ENCODE assay signal across 11 cellular contexts in the genomic region with DNA sequence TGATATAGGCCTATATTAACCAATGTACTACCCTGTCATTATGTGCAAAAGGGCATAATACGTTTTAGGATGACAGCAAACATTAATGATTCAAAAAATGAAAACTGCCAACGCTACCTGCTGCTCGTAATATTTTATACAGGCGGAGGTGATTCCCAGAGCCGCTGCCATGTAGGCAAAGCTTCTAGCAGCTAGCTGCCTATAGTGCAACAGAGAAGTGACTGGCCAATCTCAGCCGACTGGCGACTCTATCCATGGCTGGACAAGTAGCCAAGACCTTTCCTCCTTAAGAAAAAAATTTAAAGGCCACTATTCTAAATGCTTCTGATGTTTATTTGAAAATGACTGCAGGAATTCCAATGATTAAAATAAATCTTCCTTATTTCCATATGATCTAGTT. TPM values are rescaled to one million over a fixed set of nuclear protein-coding genes. Genes with fewer than 3 reads are reported as not detected.
DNase-seq lines count a peak whose midpoint lies in the region; ATAC-seq, FAIRE-seq and TF ChIP-seq lines count a peak whose summit lies in the region.
"Had no signal": no experiment of that assay in that cellular context is flagged by ENCODE, and none has a peak within 500 bp of the region (broad histone marks: within the 10 kb centered on the region; RNA-seq: fewer than 3 reads in every experiment).

No MANE protein-coding gene starts in this region.

- H3K9me3 Mint-ChIP-seq in osteocyte (ENCODE audit: unreplicated experiment): no peaks in the 10 kb centered on the region
- no peaks in the 10 kb centered on the region for H3K9me3 Mint-ChIP-seq in CD4-positive, alpha-beta T cell
- H3K9me3 Mint-ChIP-seq: activated naive CD4-positive, alpha-beta T cell treated with anti-CD3 and anti-CD28 coated beads, Interleukin-2, amount 50 U/mL, for 72 hours had no signal

- no peaks in the 10 kb centered on the region for H3K36me3 ChIP-seq in A673 (ENCODE audit: insufficient read depth, low read length, poor library complexity, severe bottlenecking)
- H3K36me3 ChIP-seq in adrenal gland (replicated peaks in 1 of 2): no peaks in the 10 kb centered on the region

- H3K4me3 ChIP-seq in A673 (ENCODE audit: low read depth, low read length, poor library complexity, severe bottlenecking) (peak overlapping the region; percentile 0), adrenal gland (peak overlapping the region in 2 of 4 donors; percentile 58 to 75), right cardiac atrium (ENCODE audit: low read length) (peak overlapping the region; percentile 94)

- no peaks in the 10 kb centered on the region for H3K9me3 ChIP-seq in A673 (ENCODE audit: low read depth, low read length, poor library complexity, severe bottlenecking)
- no peaks in the 10 kb centered on the region for H3K9me3 ChIP-seq in adrenal gland (replicated peaks in 1 of 3)
- H3K9me3 ChIP-seq in right cardiac atrium (ENCODE audit: control insufficient read depth, low read length): no peaks in the 10 kb centered on the region
- H3K9me3 ChIP-seq in CD4-positive, alpha-beta T cell (ENCODE audit: control insufficient read depth, low read length): no peaks in the 10 kb centered on the region

- BruUV-seq in A673 (replicated peaks; lab: Mats Ljungman, UMichigan): no TSS peak

- no peak for FAIRE-seq in frontal cortex (lab: Jason Lieb, UNC)

- intact Hi-C loops in A673 (cut with micrococcal nuclease; ENCODE audit: unreplicated experiment) (no loop called here), adrenal gland (cut with DNase I) (no loop called here), right cardiac atrium (cut with DNase I) (loop anchor here in 1 of 4 donors (5.0 to 10.0 kb wide), 2 partner anchors 44 to 73 kb away; no protein-coding TSS in a partner anchor)
- intact Hi-C loops in CD4-positive, alpha-beta T cell (cut with DNase I, micrococcal nuclease): loop anchor here in 1 of 2 experiments (5.0 kb wide), 1 partner anchor 51 kb away; no protein-coding TSS in a partner anchor

- no peak for DNase-seq in A673 (ENCODE audit: low spot score)
- DNase-seq in adrenal gland: peak in 4 of 7 donors; percentile 18 to 66 (median 34)
- peak in 2 of 3 donors; percentile 57 to 58 for DNase-seq in right cardiac atrium
- DNase-seq in osteocyte (ENCODE audit: extremely low spot score, unreplicated experiment): no peak
- no peak for DNase-seq in frontal cortex (ENCODE audit: low spot score in 2 of 2)
- DNase-seq in CD4-positive, alpha-beta T cell: no peak
- DNase-seq in activated T-cell treated with anti-CD3 and anti-CD28 coated beads, Interleukin-2, amount 50 U/mL, for 48 hours: no peak
- no peak for DNase-seq in DMS114 treated with DMSO at 0.1 percent for 48 hours (lab: John Stamatoyannopoulos, UW; ENCODE audit: unreplicated experiment)
- DNase-seq: activated CD4-positive, alpha-beta T cell treated with anti-CD3 and anti-CD28 coated beads for 48 hours; stimulated activated CD4-positive, alpha-beta T cell treated with anti-CD3 and anti-CD28 coated beads, Interleukin-1b, Interleukin-23, amount 100 ng/mL, for 48 hours had no signal

- no peak for TF ChIP-seq CTCF in A673 (conservative IDR thresholded peaks at IDR 0.05; ENCODE audit: low read depth, low read length)
- no peak for TF ChIP-seq CTCF in adrenal gland (IDR thresholded peaks at IDR 0.05)
- no peak for TF ChIP-seq CTCF in osteocyte (IDR thresholded peaks at IDR 0.05)
- TF ChIP-seq CTCF in CD4-positive, alpha-beta T cell (IDR thresholded peaks at IDR 0.05): no peak

- TF ChIP-seq POLR2A in adrenal gland (IDR thresholded peaks at IDR 0.05): no peak

- CTCF ChIA-PET in A673 (lab: Charles Lee): no interaction called here
- CTCF ChIA-PET in CD4-positive, alpha-beta T cell (lab: Charles Lee): no interaction called here

- H3K4me1 Mint-ChIP-seq in osteocyte (ENCODE audit: unreplicated experiment): peaks cover 63% of the 10 kb centered on the region
- peaks cover 27% of the 10 kb centered on the region for H3K4me1 Mint-ChIP-seq in CD4-positive, alpha-beta T cell (ENCODE audit: low read depth)

- ATAC-seq in right cardiac atrium: no peak
- ATAC-seq in CD4-positive, alpha-beta T cell (ENCODE audit: poor library complexity): no peak
- ATAC-seq: activated naive CD4-positive, alpha-beta T cell treated with anti-CD3 and anti-CD28 coated beads, Interleukin-2, amount 50 U/mL, for 72 hours had no signal

- 36 to 63% (median 45%) methylated on average over 7 of the region's 7 CpGs for WGBS in adrenal gland, 4 donors
- WGBS in right cardiac atrium: 43% methylated on average over 7 of the region's 7 CpGs

- H3K27me3 ChIP-seq in A673 (replicated peaks; ENCODE audit: insufficient read depth, low read depth, low read length, poor library complexity) (peaks cover 28% of the 10 kb centered on the region), adrenal gland (no peaks in the 10 kb centered on the region), right cardiac atrium (ENCODE audit: control insufficient read depth, insufficient read depth) (no peaks in the 10 kb centered on the region)
- no peaks in the 10 kb centered on the region for H3K27me3 ChIP-seq in CD4-positive, alpha-beta T cell (ENCODE audit: control insufficient read depth, insufficient read depth, low read length)

- peak overlapping the region; percentile 83 for H3K27ac Mint-ChIP-seq in osteocyte (ENCODE audit: unreplicated experiment)
- no peak overlapping the region for H3K27ac Mint-ChIP-seq in CD4-positive, alpha-beta T cell
- H3K27ac Mint-ChIP-seq: activated naive CD4-positive, alpha-beta T cell treated with anti-CD3 and anti-CD28 coated beads, Interleukin-2, amount 50 U/mL, for 72 hours had no signal

- no peaks in the 10 kb centered on the region for H3K4me1 ChIP-seq in A673 (ENCODE audit: insufficient read depth, low read length, poor library complexity, severe bottlenecking)
- peaks cover 0 to 23% of the 10 kb centered on the region in 2 donors for H3K4me1 ChIP-seq in adrenal gland (replicated peaks in 1 of 2)
- H3K4me1 ChIP-seq in right cardiac atrium (ENCODE audit: control insufficient read depth, insufficient read depth, low read length): no peaks in the 10 kb centered on the region

- H3K36me3 Mint-ChIP-seq in osteocyte (ENCODE audit: unreplicated experiment): no peaks in the 10 kb centered on the region
- H3K36me3 Mint-ChIP-seq in CD4-positive, alpha-beta T cell (ENCODE audit: low read depth): no peaks in the 10 kb centered on the region
- H3K36me3 Mint-ChIP-seq: activated naive CD4-positive, alpha-beta T cell treated with anti-CD3 and anti-CD28 coated beads, Interleukin-2, amount 50 U/mL, for 72 hours had no signal

- peak overlapping the region; percentile 80 for H3K4me3 Mint-ChIP-seq in osteocyte (ENCODE audit: unreplicated experiment)
- no peak overlapping the region for H3K4me3 Mint-ChIP-seq in CD4-positive, alpha-beta T cell

- H3K27me3 Mint-ChIP-seq in osteocyte (ENCODE audit: unreplicated experiment): peaks cover 7% of the 10 kb centered on the region
- H3K27me3 Mint-ChIP-seq in CD4-positive, alpha-beta T cell: peaks cover 27% of the 10 kb centered on the region

- POLR2A ChIA-PET in A673 (lab: Charles Lee; ENCODE audit: low non-redundant PET): no interaction called here
- POLR2A ChIA-PET in CD4-positive, alpha-beta T cell (lab: Charles Lee): no interaction called here

- H3K27ac ChIP-seq in A673 (ENCODE audit: low read depth, low read length, poor library complexity, severe bottlenecking): no peak overlapping the region
- peak overlapping the region in 4 of 5 donors; percentile 81 to 90 (median 84) for H3K27ac ChIP-seq in adrenal gland
- peak overlapping the region; percentile 99 for H3K27ac ChIP-seq in right cardiac atrium (ENCODE audit: low read length)
- H3K27ac ChIP-seq in CD4-positive, alpha-beta T cell (ENCODE audit: low read depth, low read length): no peak overlapping the region

RNA-seq across cellular contexts. Expression of a gene that starts 1.9 kb away (rescaled TPM):
- total RNA-seq in A673 (2021) (not detected in 2 replicates), adrenal gland (10 to 100 TPM in 2 of 8 donors, 1 to 10 TPM in 6; 2.8 to 14.3 (median 7.1) TPM), right cardiac atrium (100 to 1,000 TPM in 1 of 4 donors, 10 to 100 TPM in 3; 74.7 to 130 (median 82.0) TPM), osteocyte (10.2 and 11.8 TPM in 2 replicates), frontal cortex (4.5 TPM)
- polyA plus RNA-seq in adrenal gland (1 to 10 TPM; 1.6 to 3.2 (median 2.1) TPM), right cardiac atrium (22.2 TPM)
- total RNA-seq in CD4-positive, alpha-beta T cell: not detected
- total RNA-seq: activated naive CD4-positive, alpha-beta T cell treated with anti-CD3 and anti-CD28 coated beads, Interleukin-2, amount 50 U/mL, for 72 hours had no signal

Comparison
In these comparisons a context has a peak if more than half of its experiments do, and no peak if none do; other contexts are left out.
1. DNase-seq: peak in adrenal gland (4 of 7) and right cardiac atrium (2 of 3); none in A673 (single experiment), osteocyte (single experiment), frontal cortex (0 of 2), CD4-positive, alpha-beta T cell (0 of 10), activated T-cell treated with anti-CD3 and anti-CD28 coated beads, Interleukin-2, amount 50 U/mL, for 48 hours (0 of 2) and DMS114 treated with DMSO at 0.1 percent for 48 hours (single experiment).
2. H3K27ac ChIP-seq: peak in adrenal gland (4 of 5) and right cardiac atrium (single experiment); none in A673 (single experiment) and CD4-positive, alpha-beta T cell (single experiment).